ENCODE assay signal across 1 cellular context in genomic region chr11:116772443-116773202, GRCh38.
TF ChIP-seq lines count a peak whose summit lies in the region.

BUD13 (minus strand) TSS chr11:116772987; CDS start chr11:116772964, 23 bp downstream.

TF ChIP-seq in K562, 482 proteins besides CTCF, POLR2A, EP300 and RAD21 (continued from another document and continues in another):
- TF ChIP-seq MGA (IDR thresholded peaks at IDR 0.05) (no peak), XRCC5 (IDR thresholded peaks at IDR 0.05; ENCODE audit: low read depth, low read length) (no peak), TFE3 (CRISPR knock-in tag; IDR thresholded peaks at IDR 0.05) (no peak), NR4A1 (CRISPR knock-in tag; IDR thresholded peaks at IDR 0.05) (no peak), NR4A1 (tag; IDR thresholded peaks at IDR 0.05) (no peak), GABPA (tag; conservative IDR thresholded peaks at IDR 0.05; ENCODE audit: low read depth) (peak; percentile 91), RB1 (IDR thresholded peaks at IDR 0.05; ENCODE audit: low read depth) (peak; percentile 90), CLOCK (CRISPR knock-in tag; IDR thresholded peaks at IDR 0.05; ENCODE audit: borderline replicate concordance) (no peak), POLR3A (IDR thresholded peaks at IDR 0.05; ENCODE audit: borderline replicate concordance, extremely low read depth, insufficient read depth, insufficient read length) (no peak), ZBTB33 (CRISPR knock-in tag; IDR thresholded peaks at IDR 0.05) (no peak), SOX6 (IDR thresholded peaks at IDR 0.05) (peak; percentile 49), PCBP1 (IDR thresholded peaks at IDR 0.05; ENCODE audit: low read depth, low read length, poor library complexity, severe bottlenecking) (peak; percentile 54), SMARCA4 (IDR thresholded peaks at IDR 0.05) (no peak), TAF9B (IDR thresholded peaks at IDR 0.05; ENCODE audit: partially characterized antibody) (peak; percentile 82), ARID2 (IDR thresholded peaks at IDR 0.05) (no peak), ZNF318 (IDR thresholded peaks at IDR 0.05; ENCODE audit: borderline replicate concordance in 1 of 2, low read depth in 1 of 2) (no peak), TAF7 (tag; IDR thresholded peaks at IDR 0.05) (peak; percentile 78), NFIC (IDR thresholded peaks at IDR 0.05) (peak; percentile 42), PML (IDR thresholded peaks at IDR 0.05; ENCODE audit: low read length) (peak; percentile 42; the same call in 1 of the 2 replicates), NBN (IDR thresholded peaks at IDR 0.05; ENCODE audit: low read depth) (peak; percentile 63; the same call in 1 of the 2 replicates), CAMTA2 (CRISPR knock-in tag; conservative IDR thresholded peaks at IDR 0.05) (no peak), DPF2 (IDR thresholded peaks at IDR 0.05) (no peak), MBD2 (IDR thresholded peaks at IDR 0.05; ENCODE audit: borderline replicate concordance, low read depth) (peak; percentile 81; the same call in 1 of the 2 replicates), ZNF24 (IDR thresholded peaks at IDR 0.05) (no peak), MTA3 (IDR thresholded peaks at IDR 0.05; ENCODE audit: borderline replicate concordance) (peak; percentile 100), CREM (IDR thresholded peaks at IDR 0.05; ENCODE audit: low read depth) (peak; percentile 88), NEUROD1 (IDR thresholded peaks at IDR 0.05; ENCODE audit: borderline replicate concordance, low read depth, low read length, partially characterized antibody) (peak; percentile 82), SP2 (IDR thresholded peaks at IDR 0.05; ENCODE audit: extremely low read depth, low read depth, low read length, poor library complexity, severe bottlenecking) (no peak), CBX5 (IDR thresholded peaks at IDR 0.05; ENCODE audit: borderline replicate concordance, low read depth) (0 out of 2 replicates have a peak, but pooled peaks have one; percentile 2), ARID1B (IDR thresholded peaks at IDR 0.05) (0 out of 2 replicates have a peak, but pooled peaks have one; percentile 13), RBM15 (IDR thresholded peaks at IDR 0.05; ENCODE audit: insufficient read depth, low read length) (no peak), RUNX1 (IDR thresholded peaks at IDR 0.05; ENCODE audit: low read depth) (0 out of 2 replicates have a peak, but pooled peaks have one; percentile 22), KHSRP (IDR thresholded peaks at IDR 0.05) (no peak)
